Comparison of ENCODE assay signal across 8 cellular contexts in genomic region chr7:117993377-117994003, GRCh38.
DNase-seq lines count a peak whose midpoint lies in the region; TF ChIP-seq lines count a peak whose summit lies in the region.

No MANE protein-coding gene starts in this region.

- no peaks in the 10 kb centered on the region for H3K36me3 ChIP-seq in A673 (ENCODE audit: insufficient read depth, low read length, poor library complexity, severe bottlenecking)

- no peaks in the 10 kb centered on the region for H3K27me3 ChIP-seq in A673 (replicated peaks; ENCODE audit: insufficient read depth, low read depth, low read length, poor library complexity)

- H3K4me3 ChIP-seq in A673 (ENCODE audit: low read depth, low read length, poor library complexity, severe bottlenecking), result no peak overlapping the region

- no peaks in the 10 kb centered on the region for H3K4me1 ChIP-seq in A673 (ENCODE audit: insufficient read depth, low read length, poor library complexity, severe bottlenecking)

- no TSS peak for BruUV-seq in A673 (replicated peaks; lab: Mats Ljungman, UMichigan)

- intact Hi-C loops in A673 (cut with micrococcal nuclease; ENCODE audit: unreplicated experiment), result no loop called here

- CTCF ChIA-PET in A673 (lab: Charles Lee), result interaction anchor here (0.7 kb wide), 1 partner anchor 160 kb away, joined by 3 read pairs; no protein-coding TSS in a partner anchor

- POLR2A ChIA-PET in A673 (lab: Charles Lee; ENCODE audit: low non-redundant PET), result interaction anchor here (0.6 kb wide), 1 partner anchor 455 kb away, joined by 5 read pairs; no protein-coding TSS in a partner anchor

- no peak overlapping the region for H3K27ac ChIP-seq in A673 (ENCODE audit: low read depth, low read length, poor library complexity, severe bottlenecking)
- no peak overlapping the region for H3K27ac ChIP-seq in VCaP

- no peaks in the 10 kb centered on the region for H3K9me3 ChIP-seq in A673 (ENCODE audit: low read depth, low read length, poor library complexity, severe bottlenecking)

- TF ChIP-seq CTCF in A673 (conservative IDR thresholded peaks at IDR 0.05; ENCODE audit: low read depth, low read length), result peak; percentile 73
- peak; percentile 71 for TF ChIP-seq CTCF in GM12872 (IDR thresholded peaks at IDR 0.05; ENCODE audit: insufficient read depth, low read depth, low read length)
- peak; percentile 64 for TF ChIP-seq CTCF in LNCAP (IDR thresholded peaks at IDR 0.05)
- TF ChIP-seq CTCF in VCaP (conservative IDR thresholded peaks at IDR 0.05), result peak; percentile 69

- DNase-seq in A673 (ENCODE audit: low spot score) (peak; percentile 84), HCEC 1CT (peak; percentile 5), iPS-NIHi7 (ENCODE audit: extremely low spot score) (peak; percentile 90)
- no peak for DNase-seq in activated CD8-positive, alpha-beta memory T cell treated with anti-CD3 and anti-CD28 coated beads, Interleukin-2, amount 50 U/mL, for 4 hours
- DNase-seq in stimulated activated CD4-positive, alpha-beta T cell treated with anti-CD3 and anti-CD28 coated beads, Interleukin-4, amount 100 ng/mL, for 1 hour, result no peak

Comparison
In these comparisons a context has a peak if more than half of its experiments do, and no peak if none do; other contexts are left out.
1. DNase-seq: peak in A673 (single experiment), HCEC 1CT (single experiment) and iPS-NIHi7 (single experiment); none in activated CD8-positive, alpha-beta memory T cell treated with anti-CD3 and anti-CD28 coated beads, Interleukin-2, amount 50 U/mL, for 4 hours (single experiment) and stimulated activated CD4-positive, alpha-beta T cell treated with anti-CD3 and anti-CD28 coated beads, Interleukin-4, amount 100 ng/mL, for 1 hour (single experiment).
2. Peak in every context shown above with its lines, with median percentiles within 50 percentile points of each other: CTCF ChIP-seq.